Comparison of ENCODE assay signal across 9 cellular contexts in genomic region chr2:222133897-222134296, GRCh38.
"Had no signal": no experiment of that assay in that cellular context is flagged by ENCODE, and none has a peak within 500 bp of the region (broad histone marks: within the 10 kb centered on the region; RNA-seq: fewer than 3 reads in every experiment).

No MANE protein-coding gene starts in this region.

- H3K4me1 ChIP-seq: HAP-1 had no signal

- H2AFZ ChIP-seq: GM23248, GM23338 had no signal

- H3K9me3 Mint-ChIP-seq: GM23338, H9 had no signal

- H3K36me3 ChIP-seq: HAP-1 had no signal

- H3K27ac Mint-ChIP-seq: GM23338, H9, HFFc6 had no signal

- ATAC-seq: GM23338, HCT116 had no signal

- H3K4me2 ChIP-seq: GM23338 had no signal

- H3K9ac ChIP-seq: GM23248 had no signal

- DNase-seq: GM23248, GOT3, H7, H9, HCEC 1CT, HFFc6 had no signal

- H3K9me3 ChIP-seq: HAP-1 had no signal

- H3K4me3 ChIP-seq: GM23248, GM23338, HAP-1 had no signal

- H3K27ac ChIP-seq: GM23248 had no signal

- H3K4me3 Mint-ChIP-seq: GM23338, H9, HFFc6 had no signal
